1 cellular context compared by ENCODE assay signal in the genomic region with DNA sequence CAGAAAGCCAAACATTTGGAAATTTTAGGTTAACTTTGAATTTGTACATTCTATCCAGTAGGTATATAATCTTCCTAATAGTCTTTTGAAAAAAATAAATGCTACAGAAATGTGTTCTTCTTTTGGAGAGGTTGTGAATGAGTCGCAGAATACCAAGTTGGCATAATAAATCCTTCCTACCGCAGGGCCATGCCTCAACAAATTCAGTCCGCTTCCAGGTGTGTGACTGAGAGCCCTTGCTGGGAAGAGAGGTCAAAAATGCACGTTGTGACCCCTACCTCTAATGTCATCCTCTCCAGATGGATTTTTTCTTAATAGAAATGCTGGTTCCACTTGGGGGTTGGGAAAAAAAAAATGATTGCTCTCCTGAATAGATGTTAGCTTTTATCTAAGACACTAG.
TF ChIP-seq lines count a peak whose summit lies in the region.

No MANE protein-coding gene starts in this region.

TF ChIP-seq in IMR-90, 13 proteins besides CTCF, POLR2A, EP300 and RAD21 (continued from another document):
- TF ChIP-seq, protein P1, sequence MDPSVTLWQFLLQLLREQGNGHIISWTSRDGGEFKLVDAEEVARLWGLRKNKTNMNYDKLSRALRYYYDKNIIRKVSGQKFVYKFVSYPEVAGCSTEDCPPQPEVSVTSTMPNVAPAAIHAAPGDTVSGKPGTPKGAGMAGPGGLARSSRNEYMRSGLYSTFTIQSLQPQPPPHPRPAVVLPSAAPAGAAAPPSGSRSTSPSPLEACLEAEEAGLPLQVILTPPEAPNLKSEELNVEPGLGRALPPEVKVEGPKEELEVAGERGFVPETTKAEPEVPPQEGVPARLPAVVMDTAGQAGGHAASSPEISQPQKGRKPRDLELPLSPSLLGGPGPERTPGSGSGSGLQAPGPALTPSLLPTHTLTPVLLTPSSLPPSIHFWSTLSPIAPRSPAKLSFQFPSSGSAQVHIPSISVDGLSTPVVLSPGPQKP (IDR thresholded peaks at IDR 0.05; ENCODE audit: borderline replicate concordance, low read depth, low read length): no peak
- TF ChIP-seq MAZ (IDR thresholded peaks at IDR 0.05; ENCODE audit: borderline replicate concordance, low read depth, low read length): no peak
- no peak for TF ChIP-seq NFE2L2 (IDR thresholded peaks at IDR 0.05; ENCODE audit: low read depth, low read length)
- TF ChIP-seq MAFK (IDR thresholded peaks at IDR 0.05; ENCODE audit: low read depth, low read length): no peak
- TF ChIP-seq MXI1 (IDR thresholded peaks at IDR 0.05; ENCODE audit: borderline replicate concordance, low read depth, low read length): no peak
- no peak for TF ChIP-seq RFX5 (IDR thresholded peaks at IDR 0.05; ENCODE audit: low read depth, low read length)
- TF ChIP-seq, protein P2, sequence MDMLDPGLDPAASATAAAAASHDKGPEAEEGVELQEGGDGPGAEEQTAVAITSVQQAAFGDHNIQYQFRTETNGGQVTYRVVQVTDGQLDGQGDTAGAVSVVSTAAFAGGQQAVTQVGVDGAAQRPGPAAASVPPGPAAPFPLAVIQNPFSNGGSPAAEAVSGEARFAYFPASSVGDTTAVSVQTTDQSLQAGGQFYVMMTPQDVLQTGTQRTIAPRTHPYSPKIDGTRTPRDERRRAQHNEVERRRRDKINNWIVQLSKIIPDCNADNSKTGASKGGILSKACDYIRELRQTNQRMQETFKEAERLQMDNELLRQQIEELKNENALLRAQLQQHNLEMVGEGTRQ (IDR thresholded peaks at IDR 0.05; ENCODE audit: low read depth, low read length): no peak
